ENCODE assay signal across 3 cellular contexts in genomic region chr6:164887660-164888059, GRCh38.
"Had no signal": no experiment of that assay in that cellular context is flagged by ENCODE, and none has a peak within 500 bp of the region (broad histone marks: within the 10 kb centered on the region; RNA-seq: fewer than 3 reads in every experiment).

No MANE protein-coding gene starts in this region.

- DNase-seq: GDM1, GF-D8 had no signal

- H3K4me3 ChIP-seq: GM12878 had no signal

- ATAC-seq: GM12878 had no signal
